In genomic region chr4:87896020-87896621, GRCh38 we compare ENCODE assay signal across 8 cellular contexts.
A peak's percentile ranks its signal among the peaks of the same experiment; 100 is the strongest.
DNase-seq lines count a peak whose midpoint lies in the region; ATAC-seq and TF ChIP-seq lines count a peak whose summit lies in the region.

No MANE protein-coding gene starts in this region.

- H3K4me3 ChIP-seq in GM23248 (no peak overlapping the region), OCI-LY3 (ENCODE audit: low read length) (peak overlapping the region; percentile 46), neuron (ENCODE audit: low read length) (no peak overlapping the region), esophagus squamous epithelium (no peak overlapping the region)

- no peak overlapping the region for H3K27ac ChIP-seq in GM23248
- H3K27ac ChIP-seq in OCI-LY3 (ENCODE audit: low read length) = no peak overlapping the region
- H3K27ac ChIP-seq in esophagus squamous epithelium = no peak overlapping the region

- H3K79me2 ChIP-seq in GM23248 (ENCODE audit: insufficient read depth) (no peaks in the 10 kb centered on the region), OCI-LY3 (ENCODE audit: low read length) (no peaks in the 10 kb centered on the region)

- peaks cover 42% of the 10 kb centered on the region for H3K27me3 ChIP-seq in GM23248 (replicated peaks; ENCODE audit: insufficient read depth)
- H3K27me3 ChIP-seq in OCI-LY3 (ENCODE audit: low read depth, low read length) = peaks cover 23% of the 10 kb centered on the region; the same call in 1 of the 2 replicates
- H3K27me3 ChIP-seq in neuron (ENCODE audit: insufficient read depth, low read length) = no peaks in the 10 kb centered on the region
- H3K27me3 ChIP-seq in esophagus squamous epithelium = peaks cover 0 to 3% (median 0%) of the 10 kb centered on the region in 4 donors

- in situ Hi-C loops in GM23248 (cut with MboI) = no loop called here

- ATAC-seq in GM18517 (IDR thresholded peaks at IDR 0.05; ENCODE audit: unreplicated experiment) = no peak

- TF ChIP-seq CTCF in OCI-LY3 (IDR thresholded peaks at IDR 0.05; ENCODE audit: low read depth, low read length) (no peak), esophagus squamous epithelium (IDR thresholded peaks at IDR 0.05) (no peak)

- intact Hi-C loops in esophagus squamous epithelium (cut with DNase I) = no loop called here

- no peak overlapping the region for H2AFZ ChIP-seq in GM23248
- no peak overlapping the region; the same call in 1 of the 2 replicates for H2AFZ ChIP-seq in OCI-LY3 (ENCODE audit: low read depth, low read length)
- peak overlapping the region; percentile 56 for H2AFZ ChIP-seq in neuron (ENCODE audit: low read depth, low read length)

- H3K9ac ChIP-seq in GM23248 (no peak overlapping the region), OCI-LY3 (ENCODE audit: low read length) (no peak overlapping the region)

- no peak for TF ChIP-seq POLR2A in esophagus squamous epithelium (IDR thresholded peaks at IDR 0.05)

- DNase-seq in GM23248 = peak; percentile 75
- DNase-seq in dermis blood vessel endothelial cell = peak; percentile 46
- DNase-seq in esophagus squamous epithelium (lab: John Stamatoyannopoulos, UW) = no peak
- no peak for DNase-seq in retina
- no peak for DNase-seq in NCI-H187 (lab: John Stamatoyannopoulos, UW)

- no peaks in the 10 kb centered on the region for H3K9me3 ChIP-seq in GM23248 (ENCODE audit: low read depth)
- H3K9me3 ChIP-seq in OCI-LY3 (ENCODE audit: insufficient read depth, low read length) = no peaks in the 10 kb centered on the region
- H3K9me3 ChIP-seq in neuron (ENCODE audit: low read length) = no peaks in the 10 kb centered on the region
- H3K9me3 ChIP-seq in esophagus squamous epithelium = no peaks in the 10 kb centered on the region

- H3F3A ChIP-seq in GM23248 (ENCODE audit: insufficient read depth) = peaks cover 12% of the 10 kb centered on the region; the same call in 1 of the 2 replicates

- WGBS in GM23248 (ENCODE audit: low coverage in 1 of 2, low lambda C conversion rate in 2 of 2, missing lambda C conversion rate in 2 of 2), 2 experiments = 11 to 14% methylated on average over 7 of the region's 7 CpGs
- 13 to 28% methylated on average over 7 of the region's 7 CpGs for WGBS in esophagus squamous epithelium, 2 donors

- no peaks in the 10 kb centered on the region for H3K9me2 ChIP-seq in GM23248 (ENCODE audit: insufficient read depth)

- H3K36me3 ChIP-seq in GM23248 (ENCODE audit: low read depth) (no peaks in the 10 kb centered on the region), OCI-LY3 (replicated peaks; ENCODE audit: low read depth, low read length) (no peaks in the 10 kb centered on the region), neuron (ENCODE audit: insufficient read depth, low read length) (no peaks in the 10 kb centered on the region), esophagus squamous epithelium (no peaks in the 10 kb centered on the region)

- no peaks in the 10 kb centered on the region for H4K20me1 ChIP-seq in GM23248 (ENCODE audit: insufficient read depth)
- H4K20me1 ChIP-seq in OCI-LY3 (ENCODE audit: insufficient read depth, low read length) = no peaks in the 10 kb centered on the region

- peak overlapping the region; percentile 46 for H3K4me2 ChIP-seq in GM23248 (ENCODE audit: unreplicated experiment)
- H3K4me2 ChIP-seq in OCI-LY3 (ENCODE audit: low read length) = peak overlapping the region; percentile 64

- peaks cover 13% of the 10 kb centered on the region for H3K4me1 ChIP-seq in GM23248 (ENCODE audit: insufficient read depth)
- peaks cover 15% of the 10 kb centered on the region for H3K4me1 ChIP-seq in OCI-LY3 (ENCODE audit: low read length)
- H3K4me1 ChIP-seq in neuron (ENCODE audit: insufficient read depth, low read length) = peaks cover 5% of the 10 kb centered on the region
- no peaks in the 10 kb centered on the region for H3K4me1 ChIP-seq in esophagus squamous epithelium

Comparison
In these comparisons a context has a peak if more than half of its experiments do, and no peak if none do; other contexts are left out.
1. DNase-seq: peak in GM23248 (single experiment) and dermis blood vessel endothelial cell (single experiment); none in esophagus squamous epithelium (single experiment), retina (single experiment) and NCI-H187 (0 of 2).